8 cellular contexts compared by ENCODE assay signal in genomic region chr13:41458187-41458938, GRCh38. TPM values are rescaled to one million over a fixed set of nuclear protein-coding genes. Genes with fewer than 3 reads are reported as not detected.
DNase-seq lines count a peak whose midpoint lies in the region; ATAC-seq, FAIRE-seq and TF ChIP-seq lines count a peak whose summit lies in the region.

No MANE protein-coding gene starts in this region.

- peak overlapping the region; percentile 87 for H3K4me2 ChIP-seq in MM.1S (ENCODE audit: low read depth, low read length)

- H3K4me1 ChIP-seq in ACC112 (ENCODE audit: control insufficient read depth, insufficient read depth, low read length, unreplicated experiment) (no peaks in the 10 kb centered on the region), MM.1S (ENCODE audit: low read length) (no peaks in the 10 kb centered on the region), tibial nerve (peaks cover 0 to 34% (median 2%) of the 10 kb centered on the region in 4 donors)

- TF ChIP-seq CTCF in MM.1S (IDR thresholded peaks at IDR 0.05; ENCODE audit: low read length) = no peak
- no peak for TF ChIP-seq CTCF in fibroblast of villous mesenchyme (IDR thresholded peaks at IDR 0.05; ENCODE audit: insufficient read depth, low read depth, low read length)
- no peak for TF ChIP-seq CTCF in neural crest cell (conservative IDR thresholded peaks at IDR 0.05)
- TF ChIP-seq CTCF in tibial nerve (IDR thresholded peaks at IDR 0.05) = no peak
- TF ChIP-seq CTCF in D721Med (IDR thresholded peaks at IDR 0.05; ENCODE audit: insufficient read depth, missing control alignments) = no peak

- TF ChIP-seq EP300 in tibial nerve (IDR thresholded peaks at IDR 0.05) = peak in 1 of 2 donors; percentile 75

- no peaks in the 10 kb centered on the region for H3K9me3 Mint-ChIP-seq in activated T-helper 1 cell treated with anti-CD3 and anti-CD28 coated beads, Interleukin-12 subunit alpha, Interleukin-12 subunit beta, Interleukin-2, Interleukin-4 antibody, amounts not matched to agents 30 ng/mL and 10 ng/mL and 1 ng/mL, durations not matched to agents 14 hours and 24 hours and 36 hours
- H3K9me3 Mint-ChIP-seq in neural crest cell = no peaks in the 10 kb centered on the region

- H3K79me2 ChIP-seq in ACC112 (ENCODE audit: control insufficient read depth, insufficient read depth, low read length, unreplicated experiment) (no peaks in the 10 kb centered on the region), MM.1S (ENCODE audit: low read length) (peaks cover 3% of the 10 kb centered on the region; the same call in 1 of the 2 replicates)

- H2AFZ ChIP-seq in ACC112 (ENCODE audit: low read length, unreplicated experiment) (no peak overlapping the region), MM.1S (ENCODE audit: low read length) (peak overlapping the region; percentile 70)

- H3K9me2 ChIP-seq in MM.1S (replicated peaks; ENCODE audit: insufficient read depth, low read length) = no peaks in the 10 kb centered on the region

- peak overlapping the region; percentile 51 for H3K9ac ChIP-seq in MM.1S (ENCODE audit: low read length)

- H3K4me1 Mint-ChIP-seq in activated T-helper 1 cell treated with anti-CD3 and anti-CD28 coated beads, Interleukin-12 subunit alpha, Interleukin-12 subunit beta, Interleukin-2, Interleukin-4 antibody, amounts not matched to agents 30 ng/mL and 10 ng/mL and 1 ng/mL, durations not matched to agents 14 hours and 24 hours and 36 hours (ENCODE audit: low read depth) = peaks cover 58% of the 10 kb centered on the region
- H3K4me1 Mint-ChIP-seq in neural crest cell = no peaks in the 10 kb centered on the region

- H3K27me3 ChIP-seq in ACC112 (ENCODE audit: insufficient read depth, low read length) = peaks cover 34% of the 10 kb centered on the region
- no peaks in the 10 kb centered on the region for H3K27me3 ChIP-seq in MM.1S (replicated peaks; ENCODE audit: insufficient read depth, low read length)
- no peaks in the 10 kb centered on the region for H3K27me3 ChIP-seq in tibial nerve

- 4 to 5% methylated on average over 26 to 41 of the region's 53 CpGs for WGBS in tibial nerve, 2 donors

- peak; percentile 29 for ATAC-seq in GM19455 (IDR thresholded peaks at IDR 0.05; ENCODE audit: unreplicated experiment)

- H3K27ac ChIP-seq in ACC112 (ENCODE audit: low read depth, low read length) = no peak overlapping the region
- no peak overlapping the region for H3K27ac ChIP-seq in MM.1S (ENCODE audit: low read length)
- H3K27ac ChIP-seq in tibial nerve = peak overlapping the region; percentile 79 to 92 (median 85)

- peak overlapping the region; percentile 96 for H3K27ac Mint-ChIP-seq in activated T-helper 1 cell treated with anti-CD3 and anti-CD28 coated beads, Interleukin-12 subunit alpha, Interleukin-12 subunit beta, Interleukin-2, Interleukin-4 antibody, amounts not matched to agents 30 ng/mL and 10 ng/mL and 1 ng/mL, durations not matched to agents 14 hours and 24 hours and 36 hours
- H3K27ac Mint-ChIP-seq in neural crest cell (ENCODE audit: unreplicated experiment) = no peak overlapping the region

- H3K36me3 ChIP-seq in ACC112 (ENCODE audit: insufficient read depth, low read length) (no peaks in the 10 kb centered on the region), MM.1S (replicated peaks; ENCODE audit: insufficient read depth, low read length) (no peaks in the 10 kb centered on the region), tibial nerve (peaks cover 0 to 48% (median 6%) of the 10 kb centered on the region in 3 donors)

- H3K9me3 ChIP-seq in MM.1S (replicated peaks; ENCODE audit: insufficient read depth, low read length) = no peaks in the 10 kb centered on the region
- no peaks in the 10 kb centered on the region for H3K9me3 ChIP-seq in tibial nerve

- FAIRE-seq in D721Med (lab: Jason Lieb, UNC) = no peak

- intact Hi-C loops in activated T-helper 1 cell treated with anti-CD3 and anti-CD28 coated beads, Interleukin-12 subunit alpha, Interleukin-12 subunit beta, Interleukin-2, Interleukin-4 antibody, amounts not matched to agents 30 ng/mL and 10 ng/mL and 1 ng/mL, durations not matched to agents 14 hours and 24 hours and 36 hours (cut with micrococcal nuclease) = loop anchor here (2.0 to 10.0 kb wide), 6 partner anchors 46 to 816 kb away; partner anchors contain the start of genes AKAP11, KBTBD6 and MTRF1

- H3K4me3 Mint-ChIP-seq in activated T-helper 1 cell treated with anti-CD3 and anti-CD28 coated beads, Interleukin-12 subunit alpha, Interleukin-12 subunit beta, Interleukin-2, Interleukin-4 antibody, amounts not matched to agents 30 ng/mL and 10 ng/mL and 1 ng/mL, durations not matched to agents 14 hours and 24 hours and 36 hours = peak overlapping the region; percentile 95
- H3K4me3 Mint-ChIP-seq in neural crest cell = peak overlapping the region; percentile 67

- H3K36me3 Mint-ChIP-seq in activated T-helper 1 cell treated with anti-CD3 and anti-CD28 coated beads, Interleukin-12 subunit alpha, Interleukin-12 subunit beta, Interleukin-2, Interleukin-4 antibody, amounts not matched to agents 30 ng/mL and 10 ng/mL and 1 ng/mL, durations not matched to agents 14 hours and 24 hours and 36 hours (ENCODE audit: low read depth) = peaks cover 35% of the 10 kb centered on the region
- no peaks in the 10 kb centered on the region for H3K36me3 Mint-ChIP-seq in neural crest cell (ENCODE audit: low read depth)

- peak in 1 of 2 donors; percentile 35 for TF ChIP-seq POLR2A in tibial nerve (IDR thresholded peaks at IDR 0.05)

- H3K4me3 ChIP-seq in ACC112 (ENCODE audit: low read depth, low read length) = peak overlapping the region; percentile 70
- peak overlapping the region; percentile 71 for H3K4me3 ChIP-seq in MM.1S (ENCODE audit: low read length)
- H3K4me3 ChIP-seq in fibroblast of villous mesenchyme (ENCODE audit: low read depth, low read length) = peak overlapping the region; percentile 69
- H3K4me3 ChIP-seq in tibial nerve = peak overlapping the region; percentile 67 to 70 (median 68)

- H3K27me3 Mint-ChIP-seq in activated T-helper 1 cell treated with anti-CD3 and anti-CD28 coated beads, Interleukin-12 subunit alpha, Interleukin-12 subunit beta, Interleukin-2, Interleukin-4 antibody, amounts not matched to agents 30 ng/mL and 10 ng/mL and 1 ng/mL, durations not matched to agents 14 hours and 24 hours and 36 hours (ENCODE audit: insufficient read depth) = peaks cover 22% of the 10 kb centered on the region
- peaks cover 73% of the 10 kb centered on the region for H3K27me3 Mint-ChIP-seq in neural crest cell (ENCODE audit: low read depth)

- H3F3A ChIP-seq in MM.1S (ENCODE audit: insufficient read depth, low read length) = no peaks in the 10 kb centered on the region

- DNase-seq in MM.1S (peak; percentile 27), fibroblast of villous mesenchyme (ENCODE audit: low read depth) (no peak), neural crest cell (ENCODE audit: low read depth, low spot score) (peak; percentile 5), tibial nerve (ENCODE audit: low spot score in 2 of 2) (no peak), D721Med (ENCODE audit: insufficient read length, low spot score) (no peak)
- DNase-seq in activated T-helper 1 cell treated with anti-CD3 and anti-CD28 coated beads, Interleukin-12 subunit alpha, Interleukin-12 subunit beta, Interleukin-2, Interleukin-4 antibody, amounts not matched to agents 30 ng/mL and 10 ng/mL and 1 ng/mL, durations not matched to agents 14 hours and 24 hours and 36 hours (ENCODE audit: low spot score) = peak; percentile 38

- no peaks in the 10 kb centered on the region for H4K20me1 ChIP-seq in MM.1S (ENCODE audit: insufficient read depth, low read length)

RNA-seq across cellular contexts. Expression of gene RGCC, which starts 1.0 kb away (rescaled TPM):
- 135 and 139 TPM in 2 replicates for total RNA-seq in activated T-helper 1 cell treated with anti-CD3 and anti-CD28 coated beads, Interleukin-12 subunit alpha, Interleukin-12 subunit beta, Interleukin-2, Interleukin-4 antibody, amounts not matched to agents 30 ng/mL and 10 ng/mL and 1 ng/mL, durations not matched to agents 14 hours and 24 hours and 36 hours
- total RNA-seq in fibroblast of villous mesenchyme (89.2 and 101 TPM in 2 replicates), neural crest cell (1.7 and 2.0 TPM in 2 replicates), tibial nerve (1,000 to 10,000 TPM in 1 of 4 donors, 100 to 1,000 TPM in 3; 476 to 1,295 (median 830) TPM)

Comparison
In these comparisons a context has a peak if more than half of its experiments do, and no peak if none do; other contexts are left out.
1. H3K27ac ChIP-seq: peak in tibial nerve (4 of 4); none in ACC112 (single experiment) and MM.1S (single experiment).
2. DNase-seq: peak in MM.1S (single experiment), activated T-helper 1 cell treated with anti-CD3 and anti-CD28 coated beads, Interleukin-12 subunit alpha, Interleukin-12 subunit beta, Interleukin-2, Interleukin-4 antibody, amounts not matched to agents 30 ng/mL and 10 ng/mL and 1 ng/mL, durations not matched to agents 14 hours and 24 hours and 36 hours (single experiment) and neural crest cell (single experiment); none in fibroblast of villous mesenchyme (single experiment), tibial nerve (0 of 2) and D721Med (single experiment).
3. RNA of gene RGCC, which starts 1.0 kb away (total RNA-seq): 476 to 1,295 TPM in tibial nerve, 135 to 139 TPM in activated T-helper 1 cell treated with anti-CD3 and anti-CD28 coated beads, Interleukin-12 subunit alpha, Interleukin-12 subunit beta, Interleukin-2, Interleukin-4 antibody, amounts not matched to agents 30 ng/mL and 10 ng/mL and 1 ng/mL, durations not matched to agents 14 hours and 24 hours and 36 hours and 89.2 to 101 TPM in fibroblast of villous mesenchyme; 1.7 to 2.0 TPM in neural crest cell; every median in the first group is over 10 times any median in the second.
4. Peak in every context shown above with its lines, with median percentiles within 50 percentile points of each other: H3K4me3 ChIP-seq.